17 cellular contexts compared by ENCODE assay signal in the genomic region with DNA sequence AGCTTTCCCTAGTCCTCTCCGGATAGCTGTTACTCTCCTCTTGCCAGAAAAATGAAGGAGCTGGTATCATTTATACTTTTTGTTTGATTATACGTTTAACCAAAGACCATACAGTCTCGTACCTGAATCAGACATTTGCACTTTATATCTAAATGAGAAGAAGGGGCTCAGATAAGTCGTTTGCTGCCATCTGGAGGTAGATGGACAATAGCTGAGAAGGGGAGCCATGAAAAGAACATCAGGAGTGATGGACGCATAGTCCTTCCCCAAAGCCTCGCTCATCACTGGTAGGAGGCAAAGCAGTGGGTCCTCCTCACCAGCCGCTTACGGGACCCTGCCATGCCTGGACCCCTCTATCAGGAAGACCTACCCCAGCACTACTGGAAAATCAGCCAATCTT. TPM values are rescaled to one million over a fixed set of nuclear protein-coding genes. Genes with fewer than 3 reads are reported as not detected.
A peak's percentile ranks its signal among the peaks of the same experiment; 100 is the strongest.
DNase-seq lines count a peak whose midpoint lies in the region; ATAC-seq and TF ChIP-seq lines count a peak whose summit lies in the region.
"Had no signal": no experiment of that assay in that cellular context is flagged by ENCODE, and none has a peak within 500 bp of the region (broad histone marks: within the 10 kb centered on the region; RNA-seq: fewer than 3 reads in every experiment).

No MANE protein-coding gene starts in this region.

- no peak overlapping the region for H3K4me3 Mint-ChIP-seq in H9
- H3K4me3 Mint-ChIP-seq: activated naive CD8-positive, alpha-beta T cell treated with anti-CD3 and anti-CD28 coated beads, Interleukin-2, amount 10 ng/mL, durations not matched to agents 7 days and 5 days; T-cell had no signal

- H3K9me3 Mint-ChIP-seq in H9 = no peaks in the 10 kb centered on the region
- H3K9me3 Mint-ChIP-seq: activated naive CD8-positive, alpha-beta T cell treated with anti-CD3 and anti-CD28 coated beads, Interleukin-2, amount 10 ng/mL, durations not matched to agents 7 days and 5 days; T-cell had no signal

- peaks cover 29 to 47% (median 41%) of the 10 kb centered on the region in 3 experiments for H3K36me3 Mint-ChIP-seq in H9 (ENCODE audit: insufficient read depth in 1 of 3, low read depth in 3 of 3)

- H3K79me2 ChIP-seq in DND-41 (ENCODE audit: insufficient read depth, low read length) (no peaks in the 10 kb centered on the region), H9 (ENCODE audit: insufficient read depth, low read length) (no peaks in the 10 kb centered on the region)

- H3K27ac ChIP-seq in DND-41 (ENCODE audit: low read length) = no peak overlapping the region
- no peak overlapping the region for H3K27ac ChIP-seq in H9 (ENCODE audit: insufficient read length, low read depth, low read length)
- H3K27ac ChIP-seq in foreskin keratinocyte = no peak overlapping the region
- H3K27ac ChIP-seq: gastroesophageal sphincter had no signal

- no peaks in the 10 kb centered on the region for H3K9me3 ChIP-seq in DND-41 (ENCODE audit: insufficient read depth, low read length, severe bottlenecking)
- H3K9me3 ChIP-seq in H9 (ENCODE audit: control insufficient read depth, low read depth, low read length) = no peaks in the 10 kb centered on the region
- H3K9me3 ChIP-seq: gastroesophageal sphincter had no signal

- no peak overlapping the region for H2BK12ac ChIP-seq in H9 (ENCODE audit: insufficient read length, low read depth, low read length)

- no peak overlapping the region for H3K56ac ChIP-seq in H9 (ENCODE audit: insufficient read length, low read depth, low read length)

- TF ChIP-seq CTCF in DND-41 (IDR thresholded peaks at IDR 0.05; ENCODE audit: borderline replicate concordance, extremely low read depth, low read length, poor library complexity, severe bottlenecking) = peak; percentile 40
- peak; percentile 39; the same call in 1 of the 3 replicates for TF ChIP-seq CTCF in H9 (conservative IDR thresholded peaks at IDR 0.05)
- TF ChIP-seq CTCF in foreskin keratinocyte (conservative IDR thresholded peaks at IDR 0.05) = peak; percentile 32

- H2AFZ ChIP-seq in DND-41 (ENCODE audit: low read depth, low read length) (no peak overlapping the region), H9 (ENCODE audit: low read length) (no peak overlapping the region)

- no peak overlapping the region for H3T11ph ChIP-seq in H9 (ENCODE audit: low read length)

- peaks cover 6 to 11% of the 10 kb centered on the region in 2 experiments; a peak in 2 of 4 replicates for H3K4me1 Mint-ChIP-seq in H9
- H3K4me1 Mint-ChIP-seq: T-cell had no signal

- H3K4me1 ChIP-seq in DND-41 (ENCODE audit: insufficient read depth, low read length) (no peaks in the 10 kb centered on the region), H9 (ENCODE audit: insufficient read depth, low read length) (peaks cover 3% of the 10 kb centered on the region; the same call in 1 of the 2 replicates), foreskin keratinocyte (no peaks in the 10 kb centered on the region)
- H3K4me1 ChIP-seq: gastroesophageal sphincter had no signal

- H3K18ac ChIP-seq in H9 (ENCODE audit: insufficient read length, low read depth, low read length) = no peak overlapping the region

- H3K27me3 ChIP-seq in DND-41 (ENCODE audit: insufficient read depth, low read length, poor library complexity) (no peaks in the 10 kb centered on the region), H9 (ENCODE audit: insufficient read depth, low read length) (no peaks in the 10 kb centered on the region), foreskin keratinocyte (no peaks in the 10 kb centered on the region)
- H3K27me3 ChIP-seq: gastroesophageal sphincter had no signal

- H3K4ac ChIP-seq in H9 (ENCODE audit: low read depth, low read length) = no peak overlapping the region

- H2BK15ac ChIP-seq in H9 (ENCODE audit: low read depth, low read length) = no peak overlapping the region

- peaks cover 42% of the 10 kb centered on the region; the same call in 1 of the 2 replicates for H3K36me3 ChIP-seq in DND-41 (ENCODE audit: insufficient read depth, low read length)

- DNase-seq in DND-41 (no peak), H9 (no peak), foreskin keratinocyte (no peak), activated T-cell treated with anti-CD3 and anti-CD28 coated beads for 4 hours (no peak), KG1 (lab: John Stamatoyannopoulos, UW) (no peak), epidermal melanocyte (ENCODE audit: insufficient read length, low spot score) (no peak)
- DNase-seq in activated CD4-positive, CD25-positive, alpha-beta regulatory T cell treated with anti-CD3 and anti-CD28 coated beads, Interleukin-2, amount 50 U/mL, for 72 hours = no peak
- DNase-seq: activated CD4-positive, alpha-beta T cell treated with anti-CD3 and anti-CD28 coated beads for 48 hours; activated naive CD8-positive, alpha-beta T cell treated with anti-CD3 and anti-CD28 coated beads, Interleukin-2, amount 10 ng/mL, durations not matched to agents 7 days and 5 days; activated T-cell treated with anti-CD3 and anti-CD28 coated beads, Interleukin-2, amount 50 U/mL, for 48 hours; C1 segment of cervical spinal cord; mesenchymal stem cell; NCI-H1436 treated with DMSO at 0.1 percent for 48 hours; RPMI8226; T-cell had no signal

- no peaks in the 10 kb centered on the region for H3K79me1 ChIP-seq in H9 (ENCODE audit: insufficient read depth, low read depth, low read length, poor library complexity, severe bottlenecking)

- H4K8ac ChIP-seq in H9 (replicated peaks; ENCODE audit: insufficient read length, low read depth, low read length) = no peak overlapping the region

- H3K27me3 Mint-ChIP-seq in H9 (ENCODE audit: low read depth) = no peaks in the 10 kb centered on the region
- H3K27me3 Mint-ChIP-seq: activated naive CD8-positive, alpha-beta T cell treated with anti-CD3 and anti-CD28 coated beads, Interleukin-2, amount 10 ng/mL, durations not matched to agents 7 days and 5 days; T-cell had no signal

- H4K5ac ChIP-seq in H9 (ENCODE audit: insufficient read length, low read depth, low read length) = no peak overlapping the region

- no peak overlapping the region for H3K9ac ChIP-seq in DND-41 (ENCODE audit: low read depth, low read length)
- H3K9ac ChIP-seq in H9 (ENCODE audit: extremely low read depth, insufficient read length, low read length) = no peak overlapping the region

- H2BK20ac ChIP-seq in H9 (ENCODE audit: low read depth, low read length, poor library complexity, severe bottlenecking) = no peak overlapping the region

- no peak overlapping the region for H2BK5ac ChIP-seq in H9 (ENCODE audit: insufficient read length, low read length)

- no peak overlapping the region for H4K91ac ChIP-seq in H9 (ENCODE audit: insufficient read length, low read depth, low read length)

- ATAC-seq in DND-41 (ENCODE audit: insufficient read depth, low read depth) (no peak), foreskin keratinocyte (no peak)
- ATAC-seq: gastroesophageal sphincter, T-cell had no signal

- H3K23ac ChIP-seq in H9 (ENCODE audit: insufficient read length, low read depth, low read length) = no peak overlapping the region

- no peak overlapping the region for H2AK5ac ChIP-seq in H9 (ENCODE audit: insufficient read length, low read length)

- no peaks in the 10 kb centered on the region for H3K23me2 ChIP-seq in H9 (ENCODE audit: insufficient read length, low read depth, low read length, poor library complexity, severe bottlenecking)

- H3K4me2 ChIP-seq in DND-41 (ENCODE audit: insufficient read depth, low read length) (no peak overlapping the region), H9 (ENCODE audit: insufficient read depth, insufficient read length, low read length) (no peak overlapping the region)

- no CpG with 5 or more reads among the region's 8 CpGs for WGBS in H9 (ENCODE audit: extremely low coverage, insufficient read length, low lambda C conversion rate)

- H4K20me1 ChIP-seq in DND-41 (ENCODE audit: insufficient read depth, low read length) = no peaks in the 10 kb centered on the region
- H4K20me1 ChIP-seq in H9 (ENCODE audit: control insufficient read depth, insufficient read depth, insufficient read length) = no peaks in the 10 kb centered on the region

- no peak overlapping the region for H2BK120ac ChIP-seq in H9 (ENCODE audit: low read depth, low read length, poor library complexity, severe bottlenecking)

- peak overlapping the region in 1 of 3 experiments; percentile 38; a peak in 1 of 7 replicates for H3K27ac Mint-ChIP-seq in H9
- H3K27ac Mint-ChIP-seq: activated naive CD8-positive, alpha-beta T cell treated with anti-CD3 and anti-CD28 coated beads, Interleukin-2, amount 10 ng/mL, durations not matched to agents 7 days and 5 days; T-cell had no signal

- no peak overlapping the region for H3K4me3 ChIP-seq in DND-41 (ENCODE audit: low read depth in 1 of 2, low read length in 2 of 2)
- H3K4me3 ChIP-seq: gastroesophageal sphincter had no signal

- H3K14ac ChIP-seq in H9 (ENCODE audit: insufficient read depth, low read length) = no peak overlapping the region

TF ChIP-seq in PFSK-1, 5 proteins besides CTCF, POLR2A, EP300 and RAD21 (continues in another document):
- peak; percentile 36 for TF ChIP-seq POLR2AphosphoS5 (IDR thresholded peaks at IDR 0.05; ENCODE audit: low read depth, low read length)
- no peak for TF ChIP-seq TAF1 (IDR thresholded peaks at IDR 0.05; ENCODE audit: borderline replicate concordance, insufficient read depth, low read length)
- TF ChIP-seq SIN3A (IDR thresholded peaks at IDR 0.05; ENCODE audit: borderline replicate concordance, insufficient read depth, low read length) = no peak

RNA-seq across cellular contexts. Expression of a gene that starts 45.4 kb away (rescaled TPM):
- total RNA-seq in H9 (2021) (77.2 and 78.3 TPM in 2 replicates), foreskin keratinocyte (44.1 and 44.3 TPM in 2 replicates)
- polyA plus RNA-seq in PFSK-1 (2012; ENCODE audit: insufficient read length, low read depth) = 48.1 TPM
- 32.2 and 44.4 TPM in 2 replicates for polyA plus RNA-seq in foreskin keratinocyte
